In genomic region chr7:5541087-5541992, GRCh38 we compare ENCODE assay signal across 12 cellular contexts. TPM values are rescaled to one million over a fixed set of nuclear protein-coding genes. Genes with fewer than 3 reads are reported as not detected.
DNase-seq lines count a peak whose midpoint lies in the region; ATAC-seq and TF ChIP-seq lines count a peak whose summit lies in the region.
"Had no signal": no experiment of that assay in that cellular context is flagged by ENCODE, and none has a peak within 500 bp of the region (broad histone marks: within the 10 kb centered on the region; RNA-seq: fewer than 3 reads in every experiment).

No MANE protein-coding gene starts in this region.

- no peaks in the 10 kb centered on the region for H3K36me3 Mint-ChIP-seq in type B pancreatic cell
- H3K36me3 Mint-ChIP-seq: activated naive CD4-positive, alpha-beta T cell treated with anti-CD3 and anti-CD28 coated beads, Interleukin-2, amount 10 ng/mL, durations not matched to agents 7 days and 5 days had no signal

- H3K9me3 ChIP-seq in mucosa of descending colon = no peaks in the 10 kb centered on the region
- H3K9me3 ChIP-seq: HAP-1 had no signal

- H3K4me3 Mint-ChIP-seq in type B pancreatic cell = no peak overlapping the region
- H3K4me3 Mint-ChIP-seq: activated naive CD4-positive, alpha-beta T cell treated with anti-CD3 and anti-CD28 coated beads, Interleukin-2, amount 10 ng/mL, durations not matched to agents 7 days and 5 days; effector memory CD8-positive, alpha-beta T cell had no signal

- ATAC-seq in GM18511 (IDR thresholded peaks at IDR 0.05; ENCODE audit: unreplicated experiment) = peak; percentile 70
- ATAC-seq in GM21447 (IDR thresholded peaks at IDR 0.05; ENCODE audit: unreplicated experiment) = peak; percentile 56
- ATAC-seq in HG03280 (IDR thresholded peaks at IDR 0.05; ENCODE audit: unreplicated experiment) = peak; percentile 57
- peak; percentile 21 for ATAC-seq in mucosa of descending colon
- ATAC-seq: effector memory CD8-positive, alpha-beta T cell had no signal

- no peaks in the 10 kb centered on the region for H3K9me3 Mint-ChIP-seq in type B pancreatic cell
- H3K9me3 Mint-ChIP-seq: activated naive CD4-positive, alpha-beta T cell treated with anti-CD3 and anti-CD28 coated beads, Interleukin-2, amount 10 ng/mL, durations not matched to agents 7 days and 5 days; effector memory CD8-positive, alpha-beta T cell had no signal

- H3K36me3 ChIP-seq in mucosa of descending colon (ENCODE audit: low read depth) = no peaks in the 10 kb centered on the region
- H3K36me3 ChIP-seq: HAP-1 had no signal

- TF ChIP-seq CTCF in mucosa of descending colon (IDR thresholded peaks at IDR 0.05) = no peak
- TF ChIP-seq CTCF in type B pancreatic cell (conservative IDR thresholded peaks at IDR 0.05) = no peak

- no peak overlapping the region for H3K4me3 ChIP-seq in mucosa of descending colon
- H3K4me3 ChIP-seq: HAP-1 had no signal

- DNase-seq in mucosa of descending colon (no peak), HUDEP-2 (lab: John Stamatoyannopoulos, UW; ENCODE audit: unreplicated experiment in 76 of 76) (no peak), type B pancreatic cell (ENCODE audit: extremely low spot score, unreplicated experiment) (no peak), inferior parietal cortex (ENCODE audit: extremely low spot score) (no peak), ecto neural progenitor cell (ENCODE audit: low spot score) (no peak)
- DNase-seq: activated naive CD4-positive, alpha-beta T cell treated with anti-CD3 and anti-CD28 coated beads, Interleukin-2, amount 10 ng/mL, durations not matched to agents 7 days and 5 days; effector memory CD8-positive, alpha-beta T cell; nucleus accumbens had no signal

- intact Hi-C loops in mucosa of descending colon (cut with DNase I, micrococcal nuclease) = no loop called here

- H3K4me1 Mint-ChIP-seq in type B pancreatic cell (ENCODE audit: unreplicated experiment) = no peaks in the 10 kb centered on the region

- no peaks in the 10 kb centered on the region for H3K27me3 Mint-ChIP-seq in type B pancreatic cell
- H3K27me3 Mint-ChIP-seq: effector memory CD8-positive, alpha-beta T cell had no signal

- no peaks in the 10 kb centered on the region for H3K4me1 ChIP-seq in mucosa of descending colon (ENCODE audit: low read depth)
- H3K4me1 ChIP-seq: HAP-1 had no signal

- no peak overlapping the region for H3K27ac Mint-ChIP-seq in type B pancreatic cell
- H3K27ac Mint-ChIP-seq: activated naive CD4-positive, alpha-beta T cell treated with anti-CD3 and anti-CD28 coated beads, Interleukin-2, amount 10 ng/mL, durations not matched to agents 7 days and 5 days; effector memory CD8-positive, alpha-beta T cell had no signal

RNA-seq across cellular contexts. Expression of gene ACTB, which starts 10.9 kb away (rescaled TPM):
- total RNA-seq in mucosa of descending colon = 1,000 to 10,000 TPM; 4,159 to 6,919 (median 5,576) TPM
- 3,466 and 4,253 TPM in 2 replicates for total RNA-seq in type B pancreatic cell (ENCODE audit: low replicate concordance)

RNA-seq across cellular contexts. Expression of gene FBXL18, which starts 27.7 kb away (rescaled TPM):
- total RNA-seq in mucosa of descending colon = 10 to 100 TPM in 1 of 3 donors, 1 to 10 TPM in 2; 8.5 to 10.5 (median 9.8) TPM
- total RNA-seq in type B pancreatic cell (ENCODE audit: low replicate concordance) = 13.5 and 14.9 TPM in 2 replicates

RNA-seq across cellular contexts. Expression of gene FSCN1, which starts 51.3 kb away (rescaled TPM):
- total RNA-seq in mucosa of descending colon (10 to 100 TPM in 2 of 3 donors, 1 to 10 TPM in 1; 5.5 to 17.3 (median 12.7) TPM), type B pancreatic cell (ENCODE audit: low replicate concordance) (25.3 and 223 TPM in 2 replicates)
